In the genomic region with DNA sequence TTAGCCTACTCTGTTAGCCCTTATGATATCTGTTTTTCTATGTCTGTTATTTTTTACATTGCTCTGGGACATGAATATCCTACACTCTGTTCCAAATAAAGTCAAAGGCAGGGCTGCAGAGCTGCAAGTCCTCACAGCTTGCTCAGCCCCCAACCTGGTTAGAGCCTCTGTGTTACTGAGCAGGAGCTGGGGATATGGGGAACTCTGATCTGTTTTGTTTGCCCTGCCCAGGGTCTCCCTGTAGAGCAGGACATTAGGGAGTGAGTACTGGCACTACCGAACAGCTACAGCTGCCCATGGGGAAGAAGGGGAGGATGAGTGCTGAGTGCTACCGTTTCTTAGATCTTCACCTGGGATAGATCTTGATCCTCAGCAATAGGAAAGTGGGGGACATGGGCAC, we compare ENCODE assay signal across 1 cellular context.
TF ChIP-seq lines count a peak whose summit lies in the region.

No MANE protein-coding gene starts in this region.

TF ChIP-seq in GM23338, 12 proteins besides CTCF, POLR2A, EP300 and RAD21 (continued from another document):
- TF ChIP-seq EZH2phosphoT487 (IDR thresholded peaks at IDR 0.05; ENCODE audit: unreplicated experiment) = no peak
- TF ChIP-seq STAT1 (IDR thresholded peaks at IDR 0.05; ENCODE audit: unreplicated experiment) = no peak
- TF ChIP-seq NANOG (IDR thresholded peaks at IDR 0.05; ENCODE audit: borderline replicate concordance) = no peak
- TF ChIP-seq ZNF114 (CRISPR knock-in tag; IDR thresholded peaks at IDR 0.05) = no peak
- TF ChIP-seq, protein P1, sequence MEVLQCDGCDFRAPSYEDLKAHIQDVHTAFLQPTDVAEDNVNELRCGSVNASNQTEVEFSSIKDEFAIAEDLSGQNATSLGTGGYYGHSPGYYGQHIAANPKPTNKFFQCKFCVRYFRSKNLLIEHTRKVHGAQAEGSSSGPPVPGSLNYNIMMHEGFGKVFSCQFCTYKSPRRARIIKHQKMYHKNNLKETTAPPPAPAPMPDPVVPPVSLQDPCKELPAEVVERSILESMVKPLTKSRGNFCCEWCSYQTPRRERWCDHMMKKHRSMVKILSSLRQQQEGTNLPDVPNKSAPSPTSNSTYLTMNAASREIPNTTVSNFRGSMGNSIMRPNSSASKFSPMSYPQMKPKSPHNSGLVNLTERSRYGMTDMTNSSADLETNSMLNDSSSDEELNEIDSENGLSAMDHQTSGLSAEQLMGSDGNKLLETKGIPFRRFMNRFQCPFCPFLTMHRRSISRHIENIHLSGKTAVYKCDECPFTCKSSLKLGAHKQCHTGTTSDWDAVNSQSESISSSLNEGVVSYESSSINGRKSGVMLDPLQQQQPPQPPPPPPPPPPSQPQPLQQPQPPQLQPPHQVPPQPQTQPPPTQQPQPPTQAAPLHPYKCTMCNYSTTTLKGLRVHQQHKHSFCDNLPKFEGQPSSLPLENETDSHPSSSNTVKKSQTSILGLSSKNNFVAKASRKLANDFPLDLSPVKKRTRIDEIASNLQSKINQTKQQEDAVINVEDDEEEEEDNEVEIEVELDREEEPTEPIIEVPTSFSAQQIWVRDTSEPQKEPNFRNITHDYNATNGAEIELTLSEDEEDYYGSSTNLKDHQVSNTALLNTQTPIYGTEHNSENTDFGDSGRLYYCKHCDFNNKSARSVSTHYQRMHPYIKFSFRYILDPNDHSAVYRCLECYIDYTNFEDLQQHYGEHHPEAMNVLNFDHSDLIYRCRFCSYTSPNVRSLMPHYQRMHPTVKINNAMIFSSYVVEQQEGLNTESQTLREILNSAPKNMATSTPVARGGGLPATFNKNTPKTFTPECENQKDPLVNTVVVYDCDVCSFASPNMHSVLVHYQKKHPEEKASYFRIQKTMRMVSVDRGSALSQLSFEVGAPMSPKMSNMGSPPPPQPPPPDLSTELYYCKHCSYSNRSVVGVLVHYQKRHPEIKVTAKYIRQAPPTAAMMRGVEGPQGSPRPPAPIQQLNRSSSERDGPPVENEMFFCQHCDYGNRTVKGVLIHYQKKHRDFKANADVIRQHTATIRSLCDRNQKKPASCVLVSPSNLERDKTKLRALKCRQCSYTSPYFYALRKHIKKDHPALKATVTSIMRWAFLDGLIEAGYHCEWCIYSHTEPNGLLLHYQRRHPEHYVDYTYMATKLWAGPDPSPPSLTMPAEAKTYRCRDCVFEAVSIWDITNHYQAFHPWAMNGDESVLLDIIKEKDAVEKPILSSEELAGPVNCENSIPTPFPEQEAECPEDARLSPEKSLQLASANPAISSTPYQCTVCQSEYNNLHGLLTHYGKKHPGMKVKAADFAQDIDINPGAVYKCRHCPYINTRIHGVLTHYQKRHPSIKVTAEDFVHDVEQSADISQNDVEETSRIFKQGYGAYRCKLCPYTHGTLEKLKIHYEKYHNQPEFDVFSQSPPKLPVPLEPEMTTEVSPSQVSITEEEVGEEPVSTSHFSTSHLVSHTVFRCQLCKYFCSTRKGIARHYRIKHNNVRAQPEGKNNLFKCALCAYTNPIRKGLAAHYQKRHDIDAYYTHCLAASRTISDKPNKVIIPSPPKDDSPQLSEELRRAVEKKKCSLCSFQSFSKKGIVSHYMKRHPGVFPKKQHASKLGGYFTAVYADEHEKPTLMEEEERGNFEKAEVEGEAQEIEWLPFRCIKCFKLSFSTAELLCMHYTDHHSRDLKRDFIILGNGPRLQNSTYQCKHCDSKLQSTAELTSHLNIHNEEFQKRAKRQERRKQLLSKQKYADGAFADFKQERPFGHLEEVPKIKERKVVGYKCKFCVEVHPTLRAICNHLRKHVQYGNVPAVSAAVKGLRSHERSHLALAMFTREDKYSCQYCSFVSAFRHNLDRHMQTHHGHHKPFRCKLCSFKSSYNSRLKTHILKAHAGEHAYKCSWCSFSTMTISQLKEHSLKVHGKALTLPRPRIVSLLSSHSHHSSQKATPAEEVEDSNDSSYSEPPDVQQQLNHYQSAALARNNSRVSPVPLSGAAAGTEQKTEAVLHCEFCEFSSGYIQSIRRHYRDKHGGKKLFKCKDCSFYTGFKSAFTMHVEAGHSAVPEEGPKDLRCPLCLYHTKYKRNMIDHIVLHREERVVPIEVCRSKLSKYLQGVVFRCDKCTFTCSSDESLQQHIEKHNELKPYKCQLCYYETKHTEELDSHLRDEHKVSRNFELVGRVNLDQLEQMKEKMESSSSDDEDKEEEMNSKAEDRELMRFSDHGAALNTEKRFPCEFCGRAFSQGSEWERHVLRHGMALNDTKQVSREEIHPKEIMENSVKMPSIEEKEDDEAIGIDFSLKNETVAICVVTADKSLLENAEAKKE (CRISPR knock-in tag; IDR thresholded peaks at IDR 0.05) = no peak
- TF ChIP-seq ZNF331 (CRISPR knock-in tag; IDR thresholded peaks at IDR 0.05; ENCODE audit: low read depth) = no peak
- TF ChIP-seq, protein P2, sequence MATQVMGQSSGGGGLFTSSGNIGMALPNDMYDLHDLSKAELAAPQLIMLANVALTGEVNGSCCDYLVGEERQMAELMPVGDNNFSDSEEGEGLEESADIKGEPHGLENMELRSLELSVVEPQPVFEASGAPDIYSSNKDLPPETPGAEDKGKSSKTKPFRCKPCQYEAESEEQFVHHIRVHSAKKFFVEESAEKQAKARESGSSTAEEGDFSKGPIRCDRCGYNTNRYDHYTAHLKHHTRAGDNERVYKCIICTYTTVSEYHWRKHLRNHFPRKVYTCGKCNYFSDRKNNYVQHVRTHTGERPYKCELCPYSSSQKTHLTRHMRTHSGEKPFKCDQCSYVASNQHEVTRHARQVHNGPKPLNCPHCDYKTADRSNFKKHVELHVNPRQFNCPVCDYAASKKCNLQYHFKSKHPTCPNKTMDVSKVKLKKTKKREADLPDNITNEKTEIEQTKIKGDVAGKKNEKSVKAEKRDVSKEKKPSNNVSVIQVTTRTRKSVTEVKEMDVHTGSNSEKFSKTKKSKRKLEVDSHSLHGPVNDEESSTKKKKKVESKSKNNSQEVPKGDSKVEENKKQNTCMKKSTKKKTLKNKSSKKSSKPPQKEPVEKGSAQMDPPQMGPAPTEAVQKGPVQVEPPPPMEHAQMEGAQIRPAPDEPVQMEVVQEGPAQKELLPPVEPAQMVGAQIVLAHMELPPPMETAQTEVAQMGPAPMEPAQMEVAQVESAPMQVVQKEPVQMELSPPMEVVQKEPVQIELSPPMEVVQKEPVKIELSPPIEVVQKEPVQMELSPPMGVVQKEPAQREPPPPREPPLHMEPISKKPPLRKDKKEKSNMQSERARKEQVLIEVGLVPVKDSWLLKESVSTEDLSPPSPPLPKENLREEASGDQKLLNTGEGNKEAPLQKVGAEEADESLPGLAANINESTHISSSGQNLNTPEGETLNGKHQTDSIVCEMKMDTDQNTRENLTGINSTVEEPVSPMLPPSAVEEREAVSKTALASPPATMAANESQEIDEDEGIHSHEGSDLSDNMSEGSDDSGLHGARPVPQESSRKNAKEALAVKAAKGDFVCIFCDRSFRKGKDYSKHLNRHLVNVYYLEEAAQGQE (IDR thresholded peaks at IDR 0.05; ENCODE audit: unreplicated experiment) = no peak
